In genomic region chr11:94885133-94885532, GRCh38 we compare ENCODE assay signal across 9 cellular contexts.
DNase-seq lines count a peak whose midpoint lies in the region; ATAC-seq, FAIRE-seq and TF ChIP-seq lines count a peak whose summit lies in the region.
"Had no signal": no experiment of that assay in that cellular context is flagged by ENCODE, and none has a peak within 500 bp of the region (broad histone marks: within the 10 kb centered on the region; RNA-seq: fewer than 3 reads in every experiment).

No MANE protein-coding gene starts in this region.

- no peaks in the 10 kb centered on the region for H3K9me3 ChIP-seq in keratinocyte (ENCODE audit: control insufficient read depth, low read depth, low read length)
- no peaks in the 10 kb centered on the region for H3K9me3 ChIP-seq in aorta (ENCODE audit: control insufficient read depth, low read length)

- no peak overlapping the region for H3K4me2 ChIP-seq in keratinocyte (ENCODE audit: control insufficient read depth, extremely low read depth, insufficient read depth, low read depth, low read length)

- ATAC-seq in GM18867 (IDR thresholded peaks at IDR 0.05; ENCODE audit: unreplicated experiment) (peak; percentile 79), HG02759 (IDR thresholded peaks at IDR 0.05; ENCODE audit: unreplicated experiment) (peak; percentile 94), natural killer cell (no peak), aorta (ENCODE audit: low FRiP score) (no peak)
- ATAC-seq in naive thymus-derived CD8-positive, alpha-beta T cell: no peak
- ATAC-seq: Right ventricle myocardium inferior had no signal

- POLR2A ChIA-PET in naive thymus-derived CD8-positive, alpha-beta T cell (lab: Charles Lee): no interaction called here

- H2AFZ ChIP-seq in keratinocyte (ENCODE audit: control insufficient read depth, low read length): no peak overlapping the region

- peaks cover 34% of the 10 kb centered on the region for H3K79me2 ChIP-seq in keratinocyte (ENCODE audit: control insufficient read depth, insufficient read depth, low read length)

- H3K4me1 Mint-ChIP-seq in natural killer cell: peaks cover 7 to 13% of the 10 kb centered on the region in 2 donors
- peaks cover 1% of the 10 kb centered on the region for H3K4me1 Mint-ChIP-seq in activated T-cell treated with anti-CD3 and anti-CD28 coated beads, Interleukin-2, amount 50 U/mL, for 24 hours (ENCODE audit: low read depth)
- peaks cover 0 to 4% (median under 1%) of the 10 kb centered on the region in 4 donors for H3K4me1 Mint-ChIP-seq in naive thymus-derived CD8-positive, alpha-beta T cell

- H3K4me3 Mint-ChIP-seq in natural killer cell: no peak overlapping the region
- no peak overlapping the region for H3K4me3 Mint-ChIP-seq in activated T-cell treated with anti-CD3 and anti-CD28 coated beads, Interleukin-2, amount 50 U/mL, for 24 hours
- H3K4me3 Mint-ChIP-seq in naive thymus-derived CD8-positive, alpha-beta T cell: no peak overlapping the region

- TF ChIP-seq CTCF in keratinocyte (optimal IDR thresholded peaks at IDR 0.05 in 1 of 3, IDR thresholded peaks at IDR 0.05 in 1 of 3, conservative IDR thresholded peaks at IDR 0.05 in 1 of 3; ENCODE audit: extremely low read depth in 1 of 3, insufficient read depth in 2 of 3, low read length in 3 of 3): no peak
- TF ChIP-seq CTCF in natural killer cell (IDR thresholded peaks at IDR 0.05): no peak

- 70 to 72% methylated on average over 5 of the region's 5 CpGs for WGBS in aorta, 2 donors

- peaks cover 3% of the 10 kb centered on the region for H3K9me1 ChIP-seq in keratinocyte (ENCODE audit: control insufficient read depth, extremely low read depth, insufficient read depth, low read length)

- peaks cover 35% of the 10 kb centered on the region for H3K4me1 ChIP-seq in keratinocyte (ENCODE audit: control insufficient read depth, extremely low read depth, insufficient read depth, low read length)
- H3K4me1 ChIP-seq in aorta (ENCODE audit: control insufficient read depth in 1 of 2, insufficient read depth in 2 of 2, low read length in 2 of 2): no peaks in the 10 kb centered on the region

- dilution Hi-C loops in keratinocyte (cut with MboI; ENCODE audit: extremely low pct_ligation_motif_present, low sequenced_read_pairs): no loop called here

- H3K4me3 ChIP-seq in keratinocyte (ENCODE audit: control insufficient read depth in 2 of 3, extremely low read depth in 1 of 3, insufficient read depth in 2 of 3, low read depth in 1 of 3, low read length in 3 of 3) (no peak overlapping the region), aorta (ENCODE audit: low read length in 2 of 2) (no peak overlapping the region)

- intact Hi-C loops in natural killer cell (cut with micrococcal nuclease) (no loop called here), aorta (cut with DNase I) (no loop called here)

- H4K20me1 ChIP-seq in keratinocyte (ENCODE audit: control insufficient read depth, extremely low read depth, insufficient read depth, low read length): peaks cover 7% of the 10 kb centered on the region

- H3K27me3 ChIP-seq in keratinocyte (ENCODE audit: control insufficient read depth, extremely low read depth, insufficient read depth, low read length) (no peaks in the 10 kb centered on the region), aorta (ENCODE audit: control insufficient read depth in 1 of 2, insufficient read depth in 2 of 2, low read length in 1 of 2) (no peaks in the 10 kb centered on the region)

- no peak overlapping the region for H3K9ac ChIP-seq in keratinocyte (ENCODE audit: control insufficient read depth, extremely low read depth, insufficient read depth, low read length)

- H3K36me3 ChIP-seq in keratinocyte (ENCODE audit: control insufficient read depth in 2 of 2, extremely low read depth in 1 of 2, insufficient read depth in 2 of 2, low read length in 2 of 2): peaks cover 30 to 42% of the 10 kb centered on the region in 2 experiments
- H3K36me3 ChIP-seq in aorta (ENCODE audit: control insufficient read depth in 1 of 2, insufficient read depth in 2 of 2, low read length in 1 of 2): peaks cover 2 to 5% of the 10 kb centered on the region in 2 donors

- DNase-seq in NCI-H2029 treated with DMSO at 0.1 percent for 48 hours (lab: John Stamatoyannopoulos, UW) (peak; percentile 39), keratinocyte (ENCODE audit: low read depth, low spot score) (no peak), natural killer cell (no peak), aorta (no peak)
- no peak for DNase-seq in activated T-cell treated with anti-CD3 and anti-CD28 coated beads, Interleukin-2, amount 50 U/mL, for 24 hours
- DNase-seq in naive thymus-derived CD8-positive, alpha-beta T cell: no peak

- no peak overlapping the region for H3K27ac Mint-ChIP-seq in natural killer cell
- H3K27ac Mint-ChIP-seq in activated T-cell treated with anti-CD3 and anti-CD28 coated beads, Interleukin-2, amount 50 U/mL, for 24 hours: no peak overlapping the region
- no peak overlapping the region for H3K27ac Mint-ChIP-seq in naive thymus-derived CD8-positive, alpha-beta T cell

- no peaks in the 10 kb centered on the region for H3K27me3 Mint-ChIP-seq in natural killer cell (ENCODE audit: low read depth in 2 of 2)
- no peaks in the 10 kb centered on the region for H3K27me3 Mint-ChIP-seq in activated T-cell treated with anti-CD3 and anti-CD28 coated beads, Interleukin-2, amount 50 U/mL, for 24 hours
- H3K27me3 Mint-ChIP-seq in naive thymus-derived CD8-positive, alpha-beta T cell: no peaks in the 10 kb centered on the region

- H3K27ac ChIP-seq in keratinocyte (ENCODE audit: control insufficient read depth, insufficient read depth, low read length) (no peak overlapping the region), aorta (ENCODE audit: low read depth in 1 of 2, low read length in 2 of 2) (no peak overlapping the region)

- no peaks in the 10 kb centered on the region for H3K9me3 Mint-ChIP-seq in natural killer cell
- peaks cover 19% of the 10 kb centered on the region for H3K9me3 Mint-ChIP-seq in activated T-cell treated with anti-CD3 and anti-CD28 coated beads, Interleukin-2, amount 50 U/mL, for 24 hours
- H3K9me3 Mint-ChIP-seq in naive thymus-derived CD8-positive, alpha-beta T cell: peaks cover 12 to 28% (median 17%) of the 10 kb centered on the region in 9 donors

- peak; percentile 90 for FAIRE-seq in keratinocyte (lab: Jason Lieb, UNC)

- no peaks in the 10 kb centered on the region for H3K36me3 Mint-ChIP-seq in natural killer cell
- H3K36me3 Mint-ChIP-seq in activated T-cell treated with anti-CD3 and anti-CD28 coated beads, Interleukin-2, amount 50 U/mL, for 24 hours (ENCODE audit: low read depth): no peaks in the 10 kb centered on the region
- H3K36me3 Mint-ChIP-seq in naive thymus-derived CD8-positive, alpha-beta T cell: peaks cover 0 to 10% (median 5%) of the 10 kb centered on the region in 3 donors

Comparison
In these comparisons a context has a peak if more than half of its experiments do, and no peak if none do; other contexts are left out.
1. ATAC-seq: peak in GM18867 (single experiment) and HG02759 (single experiment); none in natural killer cell (0 of 3), aorta (single experiment) and naive thymus-derived CD8-positive, alpha-beta T cell (0 of 2).